1 cellular context compared by ENCODE assay signal in genomic region chr19:1269478-1270167, GRCh38.
TF ChIP-seq lines count a peak whose summit lies in the region.

No MANE protein-coding gene starts in this region.

TF ChIP-seq in HepG2, 621 proteins besides CTCF, POLR2A, EP300 and RAD21 (continued from another document and continues in another):
- TF ChIP-seq ZNF281 (CRISPR knock-in tag; IDR thresholded peaks at IDR 0.05; ENCODE audit: borderline replicate concordance), result no peak
- TF ChIP-seq ZNF34 (CRISPR knock-in tag; IDR thresholded peaks at IDR 0.05; ENCODE audit: borderline replicate concordance), result 0 out of 2 replicates have a peak, but pooled peaks have one; percentile 67
- TF ChIP-seq ZBTB38 (CRISPR knock-in tag; IDR thresholded peaks at IDR 0.05), result peak; percentile 57
- no peak for TF ChIP-seq GABPA (IDR thresholded peaks at IDR 0.05; ENCODE audit: low read depth, low read length)
- peak; percentile 58 for TF ChIP-seq GABPA (CRISPR knock-in tag; IDR thresholded peaks at IDR 0.05; ENCODE audit: low read depth)
- TF ChIP-seq SATB2 (CRISPR knock-in tag; IDR thresholded peaks at IDR 0.05), result no peak
- peak; percentile 23; the same call in 1 of the 2 replicates for TF ChIP-seq DZIP1 (CRISPR knock-in tag; IDR thresholded peaks at IDR 0.05)
- TF ChIP-seq ZHX1 (CRISPR knock-in tag; IDR thresholded peaks at IDR 0.05; ENCODE audit: low read depth), result peak; percentile 68
- TF ChIP-seq USF2 (IDR thresholded peaks at IDR 0.05; ENCODE audit: low read depth, low read length), result peak; percentile 68
- TF ChIP-seq USF2 (CRISPR knock-in tag; IDR thresholded peaks at IDR 0.05; ENCODE audit: borderline replicate concordance), result no peak; the same call in 1 of the 2 replicates
- TF ChIP-seq AGO2 (optimal IDR thresholded peaks at IDR 0.05; ENCODE audit: low read depth, low read length), result peak; percentile 99
- TF ChIP-seq CREBL2 (CRISPR knock-in tag; IDR thresholded peaks at IDR 0.05; ENCODE audit: borderline replicate concordance), result peak; percentile 96; the same call in 1 of the 2 replicates
- no peak for TF ChIP-seq MTF2 (CRISPR knock-in tag; IDR thresholded peaks at IDR 0.05; ENCODE audit: borderline replicate concordance)
- TF ChIP-seq MYPOP (CRISPR knock-in tag; IDR thresholded peaks at IDR 0.05), result 0 out of 2 replicates have a peak, but pooled peaks have one; percentile 38
- TF ChIP-seq ZNF891 (CRISPR knock-in tag; IDR thresholded peaks at IDR 0.05), result 0 out of 2 replicates have a peak, but pooled peaks have one; percentile 9
- peak; percentile 88; the same call in 1 of the 2 replicates for TF ChIP-seq ZNF138 (CRISPR knock-in tag; IDR thresholded peaks at IDR 0.05; ENCODE audit: low read depth)
- peak; percentile 61; the same call in 1 of the 2 replicates for TF ChIP-seq HINFP (CRISPR knock-in tag; IDR thresholded peaks at IDR 0.05; ENCODE audit: low read depth)
- TF ChIP-seq PHF20 (CRISPR knock-in tag; IDR thresholded peaks at IDR 0.05), result peak; percentile 53; the same call in 1 of the 2 replicates
- TF ChIP-seq RFX1 (IDR thresholded peaks at IDR 0.05), result no peak
- peak; percentile 76 for TF ChIP-seq THAP11 (CRISPR knock-in tag; IDR thresholded peaks at IDR 0.05)
- TF ChIP-seq HDAC1 (CRISPR knock-in tag; IDR thresholded peaks at IDR 0.05), result peak; percentile 75
- TF ChIP-seq SOX13 (IDR thresholded peaks at IDR 0.05), result no peak
- TF ChIP-seq SOX13 (CRISPR knock-in tag; conservative IDR thresholded peaks at IDR 0.05 in 1 of 2, IDR thresholded peaks at IDR 0.05 in 1 of 2), result peak in 1 of 2 experiments; percentile 37; a peak in 1 of 4 replicates
- TF ChIP-seq ESRRA (CRISPR knock-in tag; IDR thresholded peaks at IDR 0.05; ENCODE audit: low read depth), result peak; percentile 53
- peak; percentile 100 for TF ChIP-seq RBFOX2 (IDR thresholded peaks at IDR 0.05; ENCODE audit: low read depth, low read length)
- TF ChIP-seq MAX (IDR thresholded peaks at IDR 0.05), result peak; percentile 96
- TF ChIP-seq NFIB (CRISPR knock-in tag; IDR thresholded peaks at IDR 0.05; ENCODE audit: borderline replicate concordance), result peak; percentile 74; the same call in 1 of the 2 replicates
- TF ChIP-seq ZNF660 (CRISPR knock-in tag; IDR thresholded peaks at IDR 0.05; ENCODE audit: borderline replicate concordance, low read depth), result no peak
- TF ChIP-seq MNT (IDR thresholded peaks at IDR 0.05), result peak; percentile 61; the same call in 1 of the 2 replicates
- TF ChIP-seq NFE2 (CRISPR knock-in tag; IDR thresholded peaks at IDR 0.05), result no peak
- TF ChIP-seq ZMAT3 (CRISPR knock-in tag; conservative IDR thresholded peaks at IDR 0.05), result peak; percentile 12; the same call in 1 of the 2 replicates
- peak; percentile 88 for TF ChIP-seq ATF7-NPFF (CRISPR knock-in tag; IDR thresholded peaks at IDR 0.05; ENCODE audit: low read depth)
- peak; percentile 52; the same call in 1 of the 2 replicates for TF ChIP-seq HES4 (CRISPR knock-in tag; IDR thresholded peaks at IDR 0.05; ENCODE audit: borderline replicate concordance)
- peak; percentile 6; the same call in 1 of the 2 replicates for TF ChIP-seq NFKB2 (CRISPR knock-in tag; IDR thresholded peaks at IDR 0.05; ENCODE audit: borderline replicate concordance)
- no peak for TF ChIP-seq HNRNPUL1 (IDR thresholded peaks at IDR 0.05; ENCODE audit: low read depth, low read length)
- TF ChIP-seq ZNF790 (CRISPR knock-in tag; IDR thresholded peaks at IDR 0.05; ENCODE audit: borderline replicate concordance), result 0 out of 2 replicates have a peak, but pooled peaks have one; percentile 27
- TF ChIP-seq REL (CRISPR knock-in tag; conservative IDR thresholded peaks at IDR 0.05), result 0 out of 2 replicates have a peak, but pooled peaks have one; percentile 51
- 0 out of 2 replicates have a peak, but pooled peaks have one; percentile 64 for TF ChIP-seq NFATC3 (CRISPR knock-in tag; IDR thresholded peaks at IDR 0.05)
- peak; percentile 33; the same call in 1 of the 2 replicates for TF ChIP-seq NFKBIZ (CRISPR knock-in tag; IDR thresholded peaks at IDR 0.05)
- TF ChIP-seq ZNF800 (CRISPR knock-in tag; IDR thresholded peaks at IDR 0.05), result no peak
